Comparison of ENCODE assay signal across 24 cellular contexts in the genomic region with DNA sequence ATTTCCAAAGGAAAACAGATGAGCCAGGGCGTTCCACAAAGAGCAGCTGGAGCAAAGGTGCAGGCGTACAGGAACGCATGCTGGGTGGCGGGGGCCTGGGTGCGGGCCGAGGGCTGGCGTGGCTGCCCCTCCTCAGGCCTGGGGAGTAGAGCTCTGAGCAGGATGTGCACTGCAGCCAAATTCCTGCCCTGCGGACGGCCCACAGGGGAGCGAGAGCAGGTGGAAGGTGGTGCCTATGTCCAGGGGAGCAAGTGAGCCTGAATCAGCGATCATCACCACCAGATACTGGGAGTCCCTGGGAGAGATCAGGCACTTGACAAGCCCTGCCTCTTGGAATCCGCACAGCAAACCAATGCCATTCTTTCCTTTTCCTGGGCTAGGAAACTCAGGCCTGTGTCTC.
"Had no signal": no experiment of that assay in that cellular context is flagged by ENCODE, and none has a peak within 500 bp of the region (broad histone marks: within the 10 kb centered on the region; RNA-seq: fewer than 3 reads in every experiment).

No MANE protein-coding gene starts in this region.

- H3K36me3 Mint-ChIP-seq: naive thymus-derived CD8-positive, alpha-beta T cell; stimulated activated naive B cell treated with anti-CD40 and anti-IgM and Interleukin-4, amounts not matched to agents 10 μg/mL and 1 μg/mL and 100 μg/mL, for 72 hours had no signal

- H3K27me3 ChIP-seq: esophagus squamous epithelium, left lung, ovary, spleen, transverse colon, vagina had no signal

- H3K27ac Mint-ChIP-seq: effector memory CD8-positive, alpha-beta T cell; naive thymus-derived CD8-positive, alpha-beta T cell; nephron progenitor cell; stimulated activated naive B cell treated with anti-CD40 and anti-IgM and Interleukin-4, amounts not matched to agents 10 μg/mL and 1 μg/mL and 100 μg/mL, for 72 hours; stimulated activated naive CD8-positive, alpha-beta T cell treated with anti-CD3 and anti-CD28 coated beads, Interleukin-15, Interleukin-2, amounts not matched to agents 100 ng/mL and 50 ng/mL, for 24 hours had no signal

- H3K9me3 ChIP-seq: ovary, psoas muscle, transverse colon, vagina had no signal

- H3K27ac ChIP-seq: esophagus squamous epithelium, left lung, ovary, psoas muscle, skin epidermis, spleen, thoracic aorta, transverse colon, vagina had no signal

- H3K36me3 ChIP-seq: left lung, ovary, spleen, vagina had no signal

- H3K27me3 Mint-ChIP-seq: effector memory CD8-positive, alpha-beta T cell; stimulated activated naive B cell treated with anti-CD40 and anti-IgM and Interleukin-4, amounts not matched to agents 10 μg/mL and 1 μg/mL and 100 μg/mL, for 72 hours had no signal

- H3K9me3 Mint-ChIP-seq: effector memory CD8-positive, alpha-beta T cell had no signal

- H3K4me1 Mint-ChIP-seq: naive thymus-derived CD8-positive, alpha-beta T cell; stimulated activated naive B cell treated with anti-CD40 and anti-IgM and Interleukin-4, amounts not matched to agents 10 μg/mL and 1 μg/mL and 100 μg/mL, for 72 hours had no signal

- H3K4me3 Mint-ChIP-seq: effector memory CD8-positive, alpha-beta T cell; naive thymus-derived CD8-positive, alpha-beta T cell; nephron progenitor cell; stimulated activated naive B cell treated with anti-CD40 and anti-IgM and Interleukin-4, amounts not matched to agents 10 μg/mL and 1 μg/mL and 100 μg/mL, for 72 hours; stimulated activated naive CD8-positive, alpha-beta T cell treated with anti-CD3 and anti-CD28 coated beads, Interleukin-15, Interleukin-2, amounts not matched to agents 100 ng/mL and 50 ng/mL, for 24 hours had no signal

- DNase-seq: cortex of kidney; effector memory CD8-positive, alpha-beta T cell; erythroblast; esophagus squamous epithelium; foreskin melanocyte; hypothalamus; left cardiac atrium; left lung; mammary epithelial cell; mesendoderm; naive thymus-derived CD8-positive, alpha-beta T cell; nephron progenitor cell; occipital lobe; ovary; psoas muscle; spleen; stimulated activated CD4-positive, alpha-beta T cell treated with anti-CD3 and anti-CD28 coated beads, Interleukin-4, amount 100 ng/mL, for 4 hours; stimulated activated naive B cell treated with anti-CD40 and anti-IgM and Interleukin-4, amounts not matched to agents 10 μg/mL and 1 μg/mL and 100 μg/mL, for 72 hours; transverse colon had no signal

- H3K4me1 ChIP-seq: esophagus squamous epithelium, left lung, psoas muscle, spleen, transverse colon, vagina had no signal

- H3K4me3 ChIP-seq: esophagus squamous epithelium, left lung, ovary, psoas muscle, skin epidermis, spleen, thoracic aorta, transverse colon, vagina had no signal

- ATAC-seq: effector memory CD8-positive, alpha-beta T cell; left cardiac atrium; left lung; naive thymus-derived CD8-positive, alpha-beta T cell; psoas muscle; right cardiac atrium; stimulated activated naive B cell treated with anti-CD40 and anti-IgM and Interleukin-4, amounts not matched to agents 10 μg/mL and 1 μg/mL and 100 μg/mL, for 72 hours had no signal
